In the genomic region with DNA sequence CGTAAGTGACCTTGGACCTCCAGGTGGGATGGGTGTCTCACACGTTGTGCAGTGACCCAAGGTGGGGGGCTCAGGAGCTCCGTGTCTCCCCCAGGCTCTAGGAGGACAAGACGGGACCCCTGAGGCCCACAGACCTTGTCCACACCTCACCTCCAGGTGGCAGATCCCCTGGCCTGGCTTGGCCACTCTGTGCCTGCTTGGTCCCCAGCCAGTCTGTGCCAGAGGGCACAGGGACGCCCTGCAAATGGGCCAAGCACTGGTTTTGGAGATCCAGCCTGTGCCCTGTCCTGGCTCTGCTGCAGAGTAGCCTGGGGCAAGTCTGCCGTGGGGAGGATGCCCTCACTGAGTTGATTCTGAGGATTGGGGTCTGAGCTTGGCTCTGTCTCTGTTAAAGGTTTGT, we compare ENCODE assay signal across 1 cellular context.
TF ChIP-seq lines count a peak whose summit lies in the region.

No MANE protein-coding gene starts in this region.

TF ChIP-seq in IMR-90, 13 proteins besides CTCF, POLR2A, EP300 and RAD21 (continued from another document):
- TF ChIP-seq CEBPB (IDR thresholded peaks at IDR 0.05; ENCODE audit: low read depth, low read length) (no peak), MAZ (IDR thresholded peaks at IDR 0.05; ENCODE audit: borderline replicate concordance, low read depth, low read length) (no peak), CHD1 (IDR thresholded peaks at IDR 0.05; ENCODE audit: low read depth, low read length) (no peak)
- TF ChIP-seq, protein P1, sequence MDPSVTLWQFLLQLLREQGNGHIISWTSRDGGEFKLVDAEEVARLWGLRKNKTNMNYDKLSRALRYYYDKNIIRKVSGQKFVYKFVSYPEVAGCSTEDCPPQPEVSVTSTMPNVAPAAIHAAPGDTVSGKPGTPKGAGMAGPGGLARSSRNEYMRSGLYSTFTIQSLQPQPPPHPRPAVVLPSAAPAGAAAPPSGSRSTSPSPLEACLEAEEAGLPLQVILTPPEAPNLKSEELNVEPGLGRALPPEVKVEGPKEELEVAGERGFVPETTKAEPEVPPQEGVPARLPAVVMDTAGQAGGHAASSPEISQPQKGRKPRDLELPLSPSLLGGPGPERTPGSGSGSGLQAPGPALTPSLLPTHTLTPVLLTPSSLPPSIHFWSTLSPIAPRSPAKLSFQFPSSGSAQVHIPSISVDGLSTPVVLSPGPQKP (IDR thresholded peaks at IDR 0.05; ENCODE audit: borderline replicate concordance, low read depth, low read length): no peak
TF ChIP-seq in IMR-90: peak in this region for 0.
